8 cellular contexts compared by ENCODE assay signal in the genomic region with DNA sequence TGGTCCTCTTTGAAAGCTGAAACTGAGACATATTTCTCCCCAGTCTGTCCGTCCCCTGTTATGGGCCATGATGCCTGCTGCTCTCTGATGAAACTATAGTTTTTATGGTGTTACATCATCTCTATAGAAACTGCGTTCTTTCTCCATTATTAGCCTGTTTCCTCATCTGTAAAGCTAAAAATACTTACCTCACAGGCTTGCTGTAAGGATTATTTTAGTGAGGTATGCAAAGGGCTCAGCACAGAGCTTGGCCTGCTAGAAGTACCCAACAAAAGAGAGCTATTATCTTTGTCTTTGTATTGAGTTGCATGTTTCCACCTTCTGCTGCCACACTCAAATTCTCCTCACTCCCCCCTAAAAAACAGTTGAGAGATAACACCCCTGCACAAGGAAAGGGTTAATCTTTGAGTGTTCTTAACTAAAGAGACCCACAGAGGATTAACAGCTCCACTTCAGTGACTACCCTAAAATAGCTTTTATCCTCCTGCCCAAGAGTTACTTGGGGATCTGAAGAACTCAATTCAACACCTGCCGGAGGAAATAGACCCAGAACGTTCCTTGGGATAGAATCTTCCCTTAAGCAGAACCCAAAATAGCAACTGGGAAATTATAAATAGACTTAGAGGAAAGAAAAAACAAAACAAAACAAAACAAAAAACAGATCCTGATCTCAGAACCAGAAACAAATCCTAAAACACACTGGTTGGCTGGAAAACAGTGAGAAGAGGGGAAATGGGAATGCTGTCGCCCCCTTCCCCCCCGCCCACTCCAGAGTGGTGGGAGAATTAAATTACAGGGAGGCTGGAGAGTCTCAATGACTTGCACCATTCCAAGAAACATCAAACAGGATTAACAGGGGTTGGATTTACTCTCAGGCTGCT. TPM values are rescaled to one million over a fixed set of nuclear protein-coding genes. Genes with fewer than 3 reads are reported as not detected.
DNase-seq lines count a peak whose midpoint lies in the region; ATAC-seq, FAIRE-seq and TF ChIP-seq lines count a peak whose summit lies in the region.

No MANE protein-coding gene starts in this region.

- H3K36me3 Mint-ChIP-seq in activated T-cell treated with anti-CD3 and anti-CD28 coated beads, Interleukin-2, amount 50 U/mL, for 72 hours (ENCODE audit: insufficient read depth in 2 of 2), result peaks cover 38 to 65% of the 10 kb centered on the region in 2 donors
- peaks cover 34% of the 10 kb centered on the region for H3K36me3 Mint-ChIP-seq in activated naive CD8-positive, alpha-beta T cell

- no peak for DNase-seq in activated T-cell treated with anti-CD3 and anti-CD28 coated beads, Interleukin-2, amount 50 U/mL, for 72 hours
- DNase-seq in activated T-cell treated with anti-CD3 and anti-CD28 coated beads, Interleukin-2, amount 50 U/mL, for 1 hour, result no peak
- DNase-seq in keratinocyte (ENCODE audit: low read depth, low spot score), result no peak
- DNase-seq in tibial artery, result no peak
- DNase-seq in C1 segment of cervical spinal cord (lab: John Stamatoyannopoulos, UW), result no peak
- DNase-seq in HuH-7.5 (ENCODE audit: low spot score), result no peak

- H2AFZ ChIP-seq in keratinocyte (ENCODE audit: control insufficient read depth, low read length), result no peak overlapping the region

- FAIRE-seq in keratinocyte (lab: Jason Lieb, UNC), result no peak

- H3K4me3 ChIP-seq in keratinocyte (ENCODE audit: control insufficient read depth in 2 of 3, extremely low read depth in 1 of 3, insufficient read depth in 2 of 3, low read depth in 1 of 3, low read length in 3 of 3) (peak overlapping the region; percentile 85 to 98 (median 95)), tibial artery (peak overlapping the region in 1 of 2 donors; percentile 100)

- H3K4me1 ChIP-seq in keratinocyte (ENCODE audit: control insufficient read depth, extremely low read depth, insufficient read depth, low read length) (peaks cover 60% of the 10 kb centered on the region), tibial artery (peaks cover 0 to 66% (median 48%) of the 10 kb centered on the region in 4 donors)

- H3K9ac ChIP-seq in keratinocyte (ENCODE audit: control insufficient read depth, extremely low read depth, insufficient read depth, low read length), result peak overlapping the region; percentile 96

- H3K4me3 Mint-ChIP-seq in activated T-cell treated with anti-CD3 and anti-CD28 coated beads, Interleukin-2, amount 50 U/mL, for 72 hours, result peak overlapping the region; percentile 92 to 100
- H3K4me3 Mint-ChIP-seq in activated naive CD8-positive, alpha-beta T cell, result peak overlapping the region; percentile 99

- H3K27me3 ChIP-seq in keratinocyte (ENCODE audit: control insufficient read depth, extremely low read depth, insufficient read depth, low read length), result no peaks in the 10 kb centered on the region
- H3K27me3 ChIP-seq in tibial artery, result no peaks in the 10 kb centered on the region

- peak overlapping the region; percentile 99 for H3K27ac Mint-ChIP-seq in activated T-cell treated with anti-CD3 and anti-CD28 coated beads, Interleukin-2, amount 50 U/mL, for 72 hours
- peak overlapping the region; percentile 97 for H3K27ac Mint-ChIP-seq in activated naive CD8-positive, alpha-beta T cell

- TF ChIP-seq CTCF in keratinocyte (optimal IDR thresholded peaks at IDR 0.05 in 1 of 3, IDR thresholded peaks at IDR 0.05 in 1 of 3, conservative IDR thresholded peaks at IDR 0.05 in 1 of 3; ENCODE audit: extremely low read depth in 1 of 3, insufficient read depth in 2 of 3, low read length in 3 of 3), result no peak
- no peak for TF ChIP-seq CTCF in tibial artery (IDR thresholded peaks at IDR 0.05)

- H3K9me1 ChIP-seq in keratinocyte (ENCODE audit: control insufficient read depth, extremely low read depth, insufficient read depth, low read length), result no peaks in the 10 kb centered on the region

- H3K4me1 Mint-ChIP-seq in activated T-cell treated with anti-CD3 and anti-CD28 coated beads, Interleukin-2, amount 50 U/mL, for 72 hours (ENCODE audit: low read depth), result peaks cover 77% of the 10 kb centered on the region
- H3K4me1 Mint-ChIP-seq in activated naive CD8-positive, alpha-beta T cell (ENCODE audit: low read depth), result peaks cover 81% of the 10 kb centered on the region

- no peak for ATAC-seq in activated T-cell treated with anti-CD3 and anti-CD28 coated beads, Interleukin-2, amount 50 U/mL, for 72 hours (replicated peaks in 1 of 2)
- ATAC-seq in HG03135 (IDR thresholded peaks at IDR 0.05; ENCODE audit: unreplicated experiment), result no peak

- H3K36me3 ChIP-seq in keratinocyte (ENCODE audit: control insufficient read depth in 2 of 2, extremely low read depth in 1 of 2, insufficient read depth in 2 of 2, low read length in 2 of 2) (peaks cover 8 to 17% of the 10 kb centered on the region in 2 experiments), tibial artery (peaks cover 0 to 27% (median 21%) of the 10 kb centered on the region in 3 donors)

- H3K27ac ChIP-seq in keratinocyte (ENCODE audit: control insufficient read depth, insufficient read depth, low read length) (peak overlapping the region; percentile 95), tibial artery (peak overlapping the region; percentile 78 to 96)

- no peaks in the 10 kb centered on the region for H3K9me3 Mint-ChIP-seq in activated T-cell treated with anti-CD3 and anti-CD28 coated beads, Interleukin-2, amount 50 U/mL, for 72 hours
- H3K9me3 Mint-ChIP-seq in activated naive CD8-positive, alpha-beta T cell (ENCODE audit: low read depth), result no peaks in the 10 kb centered on the region

- no peaks in the 10 kb centered on the region for H3K27me3 Mint-ChIP-seq in activated T-cell treated with anti-CD3 and anti-CD28 coated beads, Interleukin-2, amount 50 U/mL, for 72 hours (ENCODE audit: low read depth)
- H3K27me3 Mint-ChIP-seq in activated naive CD8-positive, alpha-beta T cell, result no peaks in the 10 kb centered on the region

- H3K79me2 ChIP-seq in keratinocyte (ENCODE audit: control insufficient read depth, insufficient read depth, low read length), result peaks cover 79% of the 10 kb centered on the region

- H3K9me3 ChIP-seq in keratinocyte (ENCODE audit: control insufficient read depth, low read depth, low read length), result no peaks in the 10 kb centered on the region
- no peaks in the 10 kb centered on the region for H3K9me3 ChIP-seq in tibial artery

- intact Hi-C loops in tibial artery (cut with DNase I; ENCODE audit: low total_unique reads), result loop anchor here (5.0 to 10.0 kb wide), 2 partner anchors 93 to 249 kb away; no protein-coding TSS in a partner anchor

- peaks cover 2% of the 10 kb centered on the region for H4K20me1 ChIP-seq in keratinocyte (ENCODE audit: control insufficient read depth, extremely low read depth, insufficient read depth, low read length)

- H3K4me2 ChIP-seq in keratinocyte (ENCODE audit: control insufficient read depth, extremely low read depth, insufficient read depth, low read depth, low read length), result peak overlapping the region; percentile 95

- dilution Hi-C loops in keratinocyte (cut with MboI; ENCODE audit: extremely low pct_ligation_motif_present, low sequenced_read_pairs), result no loop called here

RNA-seq across cellular contexts. Expression of gene PLAGL2, which starts 1.8 kb away (rescaled TPM):
- total RNA-seq in activated T-cell treated with anti-CD3 and anti-CD28 coated beads, Interleukin-2, amount 50 U/mL, for 72 hours, result 100 to 1,000 TPM in 1 of 2 donors, 10 to 100 TPM in 1; 98.8 to 107 TPM
- polyA plus RNA-seq in keratinocyte, result 4.2 to 4.3 TPM (median 4.2 TPM) in 3 replicates
- 1.9 TPM for polyA plus RNA-seq in keratinocyte (2011; ENCODE audit: low read depth)
- 6.2 and 6.8 TPM in 2 replicates for polyA plus RNA-seq in keratinocyte (2011; cell fraction: cytosol; rRNA removed)
- polyA plus RNA-seq in keratinocyte (2011; cell fraction: nucleus; rRNA removed), result 12.8 and 13.4 TPM in 2 replicates
- 7.1 and 8.6 TPM in 2 replicates for polyA plus RNA-seq in keratinocyte (2012; ENCODE audit: low replicate concordance)
- polyA minus RNA-seq in keratinocyte, result 7.6 to 23.4 TPM (median 8.8 TPM) in 3 replicates
- polyA minus RNA-seq in keratinocyte (2011; cell fraction: cytosol; rRNA and poly(A)+ RNA removed), result 4.8 TPM
- polyA minus RNA-seq in keratinocyte (2011; cell fraction: nucleus; rRNA and poly(A)+ RNA removed), result 5.9 and 9.9 TPM in 2 replicates

RNA-seq across cellular contexts. Expression of gene POFUT1, which starts 1.9 kb away (rescaled TPM):
- total RNA-seq in activated T-cell treated with anti-CD3 and anti-CD28 coated beads, Interleukin-2, amount 50 U/mL, for 72 hours, result 10 to 100 TPM; 59.7 to 63.2 TPM
- 25.1 to 37.3 TPM (median 26.1 TPM) in 3 replicates for polyA plus RNA-seq in keratinocyte
- polyA plus RNA-seq in keratinocyte (2011; ENCODE audit: low read depth), result 9.2 TPM
- 19.4 and 20.9 TPM in 2 replicates for polyA plus RNA-seq in keratinocyte (2011; cell fraction: cytosol; rRNA removed)
- 51.8 and 52.7 TPM in 2 replicates for polyA plus RNA-seq in keratinocyte (2011; cell fraction: nucleus; rRNA removed)
- 14.1 and 30.9 TPM in 2 replicates for polyA plus RNA-seq in keratinocyte (2012; ENCODE audit: low replicate concordance)
- 28.3 to 39.5 TPM (median 30.2 TPM) in 3 replicates for polyA minus RNA-seq in keratinocyte
- 25.5 TPM for polyA minus RNA-seq in keratinocyte (2011; cell fraction: cytosol; rRNA and poly(A)+ RNA removed)
- 48.2 and 67.5 TPM in 2 replicates for polyA minus RNA-seq in keratinocyte (2011; cell fraction: nucleus; rRNA and poly(A)+ RNA removed)
